15 cellular contexts compared by ENCODE assay signal in the genomic region with DNA sequence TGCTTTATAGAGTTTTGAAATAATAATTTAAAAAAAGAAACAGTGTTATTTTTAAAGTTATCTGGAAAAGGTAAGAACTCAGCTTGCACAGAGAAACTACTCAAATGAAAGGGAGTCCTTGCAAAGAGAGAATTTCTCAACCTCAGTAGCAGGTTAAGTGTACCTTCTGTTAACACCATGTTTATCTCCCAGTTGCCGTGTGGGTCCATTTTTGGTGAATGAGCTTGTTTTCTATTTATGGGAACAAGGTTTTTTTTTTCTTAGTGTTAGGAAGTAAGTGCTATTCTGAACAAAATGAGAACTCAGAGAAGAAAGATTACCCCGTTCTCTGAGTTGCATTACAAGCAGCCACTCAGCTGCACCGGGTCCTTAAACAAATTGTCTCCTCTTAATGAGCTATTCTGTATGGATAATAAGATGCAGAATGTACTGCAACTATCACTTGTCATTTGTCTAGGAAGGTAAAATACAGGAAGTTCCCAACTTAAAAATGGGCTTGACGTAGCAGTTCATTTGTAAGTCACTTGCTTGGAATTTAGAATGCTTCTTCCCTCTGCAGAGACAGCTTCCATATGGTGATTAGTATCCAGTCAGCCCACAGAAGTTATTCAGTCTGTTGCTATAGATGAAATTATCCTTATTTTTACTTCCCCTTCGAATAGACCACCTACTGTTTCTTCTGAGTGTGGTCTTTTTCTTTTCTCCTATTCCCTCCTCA.
A peak's percentile ranks its signal among the peaks of the same experiment; 100 is the strongest.
DNase-seq lines count a peak whose midpoint lies in the region; ATAC-seq and TF ChIP-seq lines count a peak whose summit lies in the region.
"Had no signal": no experiment of that assay in that cellular context is flagged by ENCODE, and none has a peak within 500 bp of the region (broad histone marks: within the 10 kb centered on the region; RNA-seq: fewer than 3 reads in every experiment).

No MANE protein-coding gene starts in this region.

- no peaks in the 10 kb centered on the region for H3K4me1 Mint-ChIP-seq in stimulated activated naive CD8-positive, alpha-beta T cell treated with anti-CD3 and anti-CD28 coated beads, Interleukin-15, amount 100 ng/mL, for 72 hours
- H3K4me1 Mint-ChIP-seq: activated naive CD4-positive, alpha-beta T cell treated with anti-CD3 and anti-CD28 coated beads, Interleukin-2, amount 10 ng/mL, durations not matched to agents 7 days and 5 days; IgD-negative memory B cell had no signal

- H3K4me1 ChIP-seq in HAP-1, result no peaks in the 10 kb centered on the region
- H3K4me1 ChIP-seq: BLaER1 had no signal

- H3K4me3 Mint-ChIP-seq in stimulated activated naive CD8-positive, alpha-beta T cell treated with anti-CD3 and anti-CD28 coated beads, Interleukin-15, amount 100 ng/mL, for 72 hours, result no peak overlapping the region
- H3K4me3 Mint-ChIP-seq: activated naive CD4-positive, alpha-beta T cell treated with anti-CD3 and anti-CD28 coated beads, Interleukin-2, amount 10 ng/mL, durations not matched to agents 7 days and 5 days; IgD-negative memory B cell had no signal

- intact Hi-C loops in posterior cingulate gyrus (cut with DNase I), result no loop called here

- no peak for ATAC-seq in stimulated activated naive CD8-positive, alpha-beta T cell treated with anti-CD3 and anti-CD28 coated beads, Interleukin-15, amount 100 ng/mL, for 72 hours
- no peak for ATAC-seq in GM18517 (IDR thresholded peaks at IDR 0.05; ENCODE audit: unreplicated experiment)
- ATAC-seq: HCT116 had no signal

- no peaks in the 10 kb centered on the region for H3K9me3 Mint-ChIP-seq in stimulated activated naive CD8-positive, alpha-beta T cell treated with anti-CD3 and anti-CD28 coated beads, Interleukin-15, amount 100 ng/mL, for 72 hours
- H3K9me3 Mint-ChIP-seq: activated naive CD4-positive, alpha-beta T cell treated with anti-CD3 and anti-CD28 coated beads, Interleukin-2, amount 10 ng/mL, durations not matched to agents 7 days and 5 days had no signal

- H3K36me3 ChIP-seq in HAP-1 (replicated peaks), result no peaks in the 10 kb centered on the region
- H3K36me3 ChIP-seq: BLaER1, colonic mucosa had no signal

- in situ Hi-C loops in HAP-1 (cut with MboI; ENCODE audit: low sequenced_read_pairs), result no loop called here

- peaks cover 31% of the 10 kb centered on the region for H3K27me3 Mint-ChIP-seq in stimulated activated naive CD8-positive, alpha-beta T cell treated with anti-CD3 and anti-CD28 coated beads, Interleukin-15, amount 100 ng/mL, for 72 hours

- DNase-seq in Daoy (ENCODE audit: low read depth) (peak; percentile 28), amniotic epithelial cell (ENCODE audit: low read depth) (peak; percentile 68), foreskin fibroblast (peak; percentile 51 to 80), non-pigmented ciliary epithelial cell (ENCODE audit: low read depth) (peak; percentile 84), HAP-1 (ENCODE audit: low spot score in 2 of 2) (no peak), posterior cingulate gyrus (no peak)
- DNase-seq in stimulated activated naive CD8-positive, alpha-beta T cell treated with anti-CD3 and anti-CD28 coated beads, Interleukin-15, amount 100 ng/mL, for 72 hours, result no peak
- DNase-seq: activated naive CD4-positive, alpha-beta T cell treated with anti-CD3 and anti-CD28 coated beads, Interleukin-2, amount 10 ng/mL, durations not matched to agents 7 days and 5 days; colonic mucosa; occipital lobe; T-helper 9 cell had no signal

- H3K27me3 ChIP-seq in HAP-1 (ENCODE audit: low read depth), result no peaks in the 10 kb centered on the region
- H3K27me3 ChIP-seq: BLaER1, colonic mucosa had no signal

- H3K4me3 ChIP-seq in foreskin fibroblast (ENCODE audit: low read depth in 1 of 2, low read length in 2 of 2) (no peak overlapping the region), HAP-1 (no peak overlapping the region)
- H3K4me3 ChIP-seq: BLaER1, colonic mucosa had no signal

- no peak for TF ChIP-seq CTCF in foreskin fibroblast (IDR thresholded peaks at IDR 0.05; ENCODE audit: low read depth, low read length)

- no peaks in the 10 kb centered on the region for H3K9me3 ChIP-seq in HAP-1
- H3K9me3 ChIP-seq: colonic mucosa had no signal

- no peak overlapping the region for H3K27ac Mint-ChIP-seq in stimulated activated naive CD8-positive, alpha-beta T cell treated with anti-CD3 and anti-CD28 coated beads, Interleukin-15, amount 100 ng/mL, for 72 hours
- H3K27ac Mint-ChIP-seq: activated naive CD4-positive, alpha-beta T cell treated with anti-CD3 and anti-CD28 coated beads, Interleukin-2, amount 10 ng/mL, durations not matched to agents 7 days and 5 days; IgD-negative memory B cell had no signal

Comparison
In these comparisons a context has a peak if more than half of its experiments do, and no peak if none do; other contexts are left out.
1. DNase-seq: peak in Daoy (single experiment), amniotic epithelial cell (single experiment), foreskin fibroblast (2 of 2) and non-pigmented ciliary epithelial cell (single experiment); none in HAP-1 (0 of 2), stimulated activated naive CD8-positive, alpha-beta T cell treated with anti-CD3 and anti-CD28 coated beads, Interleukin-15, amount 100 ng/mL, for 72 hours (0 of 2) and posterior cingulate gyrus (0 of 10).